ENCODE assay signal across 1 cellular context in the genomic region with DNA sequence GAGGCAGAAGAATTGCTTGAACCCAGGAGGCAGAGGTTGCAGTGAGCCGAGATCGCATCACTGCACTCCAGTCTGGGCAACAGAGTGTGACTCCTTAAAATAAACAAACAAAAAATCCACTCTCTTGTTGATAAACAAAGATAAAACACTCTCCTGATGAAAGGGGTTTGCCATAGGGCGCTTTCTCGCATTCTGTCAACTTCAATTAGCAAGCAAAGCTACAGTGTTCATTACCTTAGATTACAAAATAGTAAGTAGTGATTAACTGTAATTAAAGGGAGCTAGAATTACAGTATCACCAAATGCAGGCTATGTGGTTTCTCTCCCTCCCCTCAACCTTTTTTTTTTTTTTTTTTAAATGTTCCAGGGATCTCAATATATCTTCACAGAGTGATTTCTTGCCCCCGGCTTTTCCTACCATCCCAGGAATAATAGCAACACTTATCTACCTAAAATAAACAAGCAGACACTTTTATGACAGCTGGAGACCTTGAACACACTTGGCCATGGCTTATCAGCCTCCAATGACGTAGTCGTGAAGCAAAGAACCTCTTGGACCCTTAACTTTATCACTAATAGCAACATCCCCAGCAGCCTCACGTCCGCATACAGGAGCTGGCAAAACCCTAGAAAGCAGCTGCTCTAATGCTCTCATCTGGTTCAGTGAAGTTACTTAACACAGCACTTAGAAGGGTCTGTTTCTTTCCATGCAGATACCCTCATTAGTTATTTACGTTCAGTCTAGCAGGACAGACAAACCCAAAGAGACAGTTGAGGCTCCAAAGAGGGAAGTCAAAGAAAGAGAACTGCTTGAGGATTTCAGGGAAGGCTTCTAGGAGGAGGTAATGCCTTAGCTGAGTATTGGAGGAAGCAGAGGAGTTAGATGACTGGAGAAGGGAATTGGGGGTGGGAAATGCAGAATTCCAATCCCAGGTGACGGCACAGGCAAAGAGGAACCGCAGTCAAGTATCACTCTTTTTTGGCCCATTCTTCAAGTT.
TF ChIP-seq lines count a peak whose summit lies in the region.

No MANE protein-coding gene starts in this region.

TF ChIP-seq in HEK293, 187 proteins besides CTCF, POLR2A, EP300 and RAD21 (continued from another document and continues in another):
- TF ChIP-seq, protein P1, sequence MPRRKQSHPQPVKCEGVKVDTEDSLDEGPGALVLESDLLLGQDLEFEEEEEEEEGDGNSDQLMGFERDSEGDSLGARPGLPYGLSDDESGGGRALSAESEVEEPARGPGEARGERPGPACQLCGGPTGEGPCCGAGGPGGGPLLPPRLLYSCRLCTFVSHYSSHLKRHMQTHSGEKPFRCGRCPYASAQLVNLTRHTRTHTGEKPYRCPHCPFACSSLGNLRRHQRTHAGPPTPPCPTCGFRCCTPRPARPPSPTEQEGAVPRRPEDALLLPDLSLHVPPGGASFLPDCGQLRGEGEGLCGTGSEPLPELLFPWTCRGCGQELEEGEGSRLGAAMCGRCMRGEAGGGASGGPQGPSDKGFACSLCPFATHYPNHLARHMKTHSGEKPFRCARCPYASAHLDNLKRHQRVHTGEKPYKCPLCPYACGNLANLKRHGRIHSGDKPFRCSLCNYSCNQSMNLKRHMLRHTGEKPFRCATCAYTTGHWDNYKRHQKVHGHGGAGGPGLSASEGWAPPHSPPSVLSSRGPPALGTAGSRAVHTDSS (tag by site-specific recombination; IDR thresholded peaks at IDR 0.05), result 0 out of 2 replicates have a peak, but pooled peaks have one; percentile 34
- no peak for TF ChIP-seq ZNF707 (tag by site-specific recombination; IDR thresholded peaks at IDR 0.05)
- TF ChIP-seq KLF9 (tag by site-specific recombination; IDR thresholded peaks at IDR 0.05; ENCODE audit: low read depth), result peak; percentile 44; the same call in 1 of the 2 replicates
- peak; percentile 99 for TF ChIP-seq ZNF391 (tag by site-specific recombination; IDR thresholded peaks at IDR 0.05; ENCODE audit: borderline replicate concordance, low read depth)
- TF ChIP-seq, protein P2, sequence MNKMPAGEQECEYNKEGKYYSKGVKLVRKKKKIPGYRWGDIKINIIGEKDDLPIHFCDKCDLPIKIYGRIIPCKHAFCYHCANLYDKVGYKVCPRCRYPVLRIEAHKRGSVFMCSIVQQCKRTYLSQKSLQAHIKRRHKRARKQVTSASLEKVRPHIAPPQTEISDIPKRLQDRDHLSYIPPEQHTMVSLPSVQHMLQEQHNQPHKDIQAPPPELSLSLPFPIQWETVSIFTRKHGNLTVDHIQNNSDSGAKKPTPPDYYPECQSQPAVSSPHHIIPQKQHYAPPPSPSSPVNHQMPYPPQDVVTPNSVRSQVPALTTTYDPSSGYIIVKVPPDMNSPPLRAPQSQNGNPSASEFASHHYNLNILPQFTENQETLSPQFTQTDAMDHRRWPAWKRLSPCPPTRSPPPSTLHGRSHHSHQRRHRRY (tag by site-specific recombination; IDR thresholded peaks at IDR 0.05), result peak; percentile 49; the same call in 1 of the 2 replicates
- peak; percentile 98 for TF ChIP-seq FEZF1 (tag by site-specific recombination; IDR thresholded peaks at IDR 0.05)
- peak; percentile 100 for TF ChIP-seq ZNF843 (tag by site-specific recombination; IDR thresholded peaks at IDR 0.05)
- TF ChIP-seq ZNF544 (tag by site-specific recombination; IDR thresholded peaks at IDR 0.05), result no peak
- TF ChIP-seq ZFP69B (tag by site-specific recombination; IDR thresholded peaks at IDR 0.05), result peak; percentile 77
- TF ChIP-seq ZNF394 (tag by site-specific recombination; IDR thresholded peaks at IDR 0.05; ENCODE audit: borderline replicate concordance), result peak; percentile 80
- TF ChIP-seq ZNF2 (tag by site-specific recombination; IDR thresholded peaks at IDR 0.05), result 0 out of 2 replicates have a peak, but pooled peaks have one; percentile 64
- TF ChIP-seq ZXDB (tag by site-specific recombination; IDR thresholded peaks at IDR 0.05), result peak; percentile 99
- 0 out of 2 replicates have a peak, but pooled peaks have one; percentile 51 for TF ChIP-seq MZF1 (tag by site-specific recombination; IDR thresholded peaks at IDR 0.05; ENCODE audit: borderline replicate concordance)
- TF ChIP-seq ZNF571 (tag by site-specific recombination; IDR thresholded peaks at IDR 0.05), result no peak
- TF ChIP-seq, protein P3, sequence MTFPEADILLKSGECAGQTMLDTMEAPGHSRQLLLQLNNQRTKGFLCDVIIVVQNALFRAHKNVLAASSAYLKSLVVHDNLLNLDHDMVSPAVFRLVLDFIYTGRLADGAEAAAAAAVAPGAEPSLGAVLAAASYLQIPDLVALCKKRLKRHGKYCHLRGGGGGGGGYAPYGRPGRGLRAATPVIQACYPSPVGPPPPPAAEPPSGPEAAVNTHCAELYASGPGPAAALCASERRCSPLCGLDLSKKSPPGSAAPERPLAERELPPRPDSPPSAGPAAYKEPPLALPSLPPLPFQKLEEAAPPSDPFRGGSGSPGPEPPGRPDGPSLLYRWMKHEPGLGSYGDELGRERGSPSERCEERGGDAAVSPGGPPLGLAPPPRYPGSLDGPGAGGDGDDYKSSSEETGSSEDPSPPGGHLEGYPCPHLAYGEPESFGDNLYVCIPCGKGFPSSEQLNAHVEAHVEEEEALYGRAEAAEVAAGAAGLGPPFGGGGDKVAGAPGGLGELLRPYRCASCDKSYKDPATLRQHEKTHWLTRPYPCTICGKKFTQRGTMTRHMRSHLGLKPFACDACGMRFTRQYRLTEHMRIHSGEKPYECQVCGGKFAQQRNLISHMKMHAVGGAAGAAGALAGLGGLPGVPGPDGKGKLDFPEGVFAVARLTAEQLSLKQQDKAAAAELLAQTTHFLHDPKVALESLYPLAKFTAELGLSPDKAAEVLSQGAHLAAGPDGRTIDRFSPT (tag by site-specific recombination; IDR thresholded peaks at IDR 0.05), result peak; percentile 82
- 0 out of 2 replicates have a peak, but pooled peaks have one; percentile 10 for TF ChIP-seq ZNF341 (tag by site-specific recombination; IDR thresholded peaks at IDR 0.05; ENCODE audit: low read depth)
- TF ChIP-seq ZNF560 (tag by site-specific recombination; IDR thresholded peaks at IDR 0.05; ENCODE audit: borderline replicate concordance), result no peak
- TF ChIP-seq EGR2 (tag by site-specific recombination; IDR thresholded peaks at IDR 0.05; ENCODE audit: low read depth), result no peak; the same call in 1 of the 2 replicates
- TF ChIP-seq MYNN (tag by site-specific recombination; IDR thresholded peaks at IDR 0.05; ENCODE audit: borderline replicate concordance), result peak; percentile 72; the same call in 1 of the 2 replicates
- TF ChIP-seq ZBTB20 (tag by site-specific recombination; IDR thresholded peaks at IDR 0.05), result peak; percentile 21; the same call in 1 of the 2 replicates
- peak; percentile 49; the same call in 1 of the 2 replicates for TF ChIP-seq TRIM28 (IDR thresholded peaks at IDR 0.05; ENCODE audit: borderline replicate concordance, low read length)
- TF ChIP-seq ZBTB48 (tag by site-specific recombination; IDR thresholded peaks at IDR 0.05), result peak; percentile 96
- peak; percentile 97 for TF ChIP-seq HOXD13 (CRISPR knock-in tag; IDR thresholded peaks at IDR 0.05; ENCODE audit: borderline replicate concordance)
- no peak for TF ChIP-seq ZNF548 (tag by site-specific recombination; IDR thresholded peaks at IDR 0.05)
- peak; percentile 47; the same call in 1 of the 2 replicates for TF ChIP-seq ZNF600 (tag by site-specific recombination; IDR thresholded peaks at IDR 0.05)
- no peak for TF ChIP-seq ZNF155 (tag by site-specific recombination; IDR thresholded peaks at IDR 0.05)
- TF ChIP-seq, protein P4, sequence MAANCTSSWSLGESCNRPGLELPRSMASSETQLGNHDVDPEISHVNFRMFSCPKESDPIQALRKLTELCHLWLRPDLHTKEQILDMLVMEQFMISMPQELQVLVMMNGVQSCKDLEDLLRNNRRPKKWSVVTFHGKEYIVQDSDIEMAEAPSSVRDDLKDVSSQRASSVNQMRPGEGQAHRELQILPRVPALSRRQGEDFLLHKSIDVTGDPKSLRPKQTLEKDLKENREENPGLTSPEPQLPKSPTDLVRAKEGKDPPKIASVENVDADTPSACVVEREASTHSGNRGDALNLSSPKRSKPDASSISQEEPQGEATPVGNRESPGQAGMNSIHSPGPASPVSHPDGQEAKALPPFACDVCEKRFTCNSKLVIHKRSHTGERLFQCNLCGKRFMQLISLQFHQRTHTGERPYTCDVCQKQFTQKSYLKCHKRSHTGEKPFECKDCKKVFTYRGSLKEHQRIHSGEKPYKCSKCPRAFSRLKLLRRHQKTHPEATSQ (tag by site-specific recombination; IDR thresholded peaks at IDR 0.05), result 0 out of 2 replicates have a peak, but pooled peaks have one; percentile 77
- peak; percentile 63; the same call in 1 of the 2 replicates for TF ChIP-seq ZNF302 (tag by site-specific recombination; IDR thresholded peaks at IDR 0.05; ENCODE audit: low read depth)
- TF ChIP-seq ZSCAN16 (tag by site-specific recombination; IDR thresholded peaks at IDR 0.05), result peak; percentile 59; the same call in 1 of the 2 replicates
- TF ChIP-seq SP3 (tag by site-specific recombination; IDR thresholded peaks at IDR 0.05), result peak; percentile 43
- no peak for TF ChIP-seq ZNF202 (tag by site-specific recombination; IDR thresholded peaks at IDR 0.05; ENCODE audit: borderline replicate concordance)
- peak; percentile 92 for TF ChIP-seq ZNF558 (tag by site-specific recombination; IDR thresholded peaks at IDR 0.05)
- TF ChIP-seq, protein P5, sequence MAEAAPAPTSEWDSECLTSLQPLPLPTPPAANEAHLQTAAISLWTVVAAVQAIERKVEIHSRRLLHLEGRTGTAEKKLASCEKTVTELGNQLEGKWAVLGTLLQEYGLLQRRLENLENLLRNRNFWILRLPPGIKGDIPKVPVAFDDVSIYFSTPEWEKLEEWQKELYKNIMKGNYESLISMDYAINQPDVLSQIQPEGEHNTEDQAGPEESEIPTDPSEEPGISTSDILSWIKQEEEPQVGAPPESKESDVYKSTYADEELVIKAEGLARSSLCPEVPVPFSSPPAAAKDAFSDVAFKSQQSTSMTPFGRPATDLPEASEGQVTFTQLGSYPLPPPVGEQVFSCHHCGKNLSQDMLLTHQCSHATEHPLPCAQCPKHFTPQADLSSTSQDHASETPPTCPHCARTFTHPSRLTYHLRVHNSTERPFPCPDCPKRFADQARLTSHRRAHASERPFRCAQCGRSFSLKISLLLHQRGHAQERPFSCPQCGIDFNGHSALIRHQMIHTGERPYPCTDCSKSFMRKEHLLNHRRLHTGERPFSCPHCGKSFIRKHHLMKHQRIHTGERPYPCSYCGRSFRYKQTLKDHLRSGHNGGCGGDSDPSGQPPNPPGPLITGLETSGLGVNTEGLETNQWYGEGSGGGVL (tag by site-specific recombination; IDR thresholded peaks at IDR 0.05), result peak; percentile 82
- 0 out of 2 replicates have a peak, but pooled peaks have one; percentile 40 for TF ChIP-seq ZNF660 (tag by site-specific recombination; IDR thresholded peaks at IDR 0.05)
- TF ChIP-seq ZNF324 (tag by site-specific recombination; IDR thresholded peaks at IDR 0.05), result peak; percentile 69
- TF ChIP-seq ZNF654 (tag by site-specific recombination; IDR thresholded peaks at IDR 0.05; ENCODE audit: low read depth), result peak; percentile 26
- TF ChIP-seq, protein P6, sequence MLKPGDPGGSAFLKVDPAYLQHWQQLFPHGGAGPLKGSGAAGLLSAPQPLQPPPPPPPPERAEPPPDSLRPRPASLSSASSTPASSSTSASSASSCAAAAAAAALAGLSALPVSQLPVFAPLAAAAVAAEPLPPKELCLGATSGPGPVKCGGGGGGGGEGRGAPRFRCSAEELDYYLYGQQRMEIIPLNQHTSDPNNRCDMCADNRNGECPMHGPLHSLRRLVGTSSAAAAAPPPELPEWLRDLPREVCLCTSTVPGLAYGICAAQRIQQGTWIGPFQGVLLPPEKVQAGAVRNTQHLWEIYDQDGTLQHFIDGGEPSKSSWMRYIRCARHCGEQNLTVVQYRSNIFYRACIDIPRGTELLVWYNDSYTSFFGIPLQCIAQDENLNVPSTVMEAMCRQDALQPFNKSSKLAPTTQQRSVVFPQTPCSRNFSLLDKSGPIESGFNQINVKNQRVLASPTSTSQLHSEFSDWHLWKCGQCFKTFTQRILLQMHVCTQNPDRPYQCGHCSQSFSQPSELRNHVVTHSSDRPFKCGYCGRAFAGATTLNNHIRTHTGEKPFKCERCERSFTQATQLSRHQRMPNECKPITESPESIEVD (tag by site-specific recombination; IDR thresholded peaks at IDR 0.05), result peak; percentile 96
- peak; percentile 97 for TF ChIP-seq TCF7L2 (IDR thresholded peaks at IDR 0.05; ENCODE audit: borderline replicate concordance, low read depth, low read length)
- no peak for TF ChIP-seq ZNF837 (tag by site-specific recombination; IDR thresholded peaks at IDR 0.05)
- TF ChIP-seq, protein P7, sequence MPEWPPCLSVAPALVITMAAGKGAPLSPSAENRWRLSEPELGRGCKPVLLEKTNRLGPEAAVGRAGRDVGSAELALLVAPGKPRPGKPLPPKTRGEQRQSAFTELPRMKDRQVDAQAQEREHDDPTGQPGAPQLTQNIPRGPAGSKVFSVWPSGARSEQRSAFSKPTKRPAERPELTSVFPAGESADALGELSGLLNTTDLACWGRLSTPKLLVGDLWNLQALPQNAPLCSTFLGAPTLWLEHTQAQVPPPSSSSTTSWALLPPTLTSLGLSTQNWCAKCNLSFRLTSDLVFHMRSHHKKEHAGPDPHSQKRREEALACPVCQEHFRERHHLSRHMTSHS (tag by site-specific recombination; IDR thresholded peaks at IDR 0.05), result peak; percentile 78; the same call in 1 of the 2 replicates
- TF ChIP-seq ZNF610 (tag by site-specific recombination; IDR thresholded peaks at IDR 0.05; ENCODE audit: borderline replicate concordance), result peak; percentile 83; the same call in 1 of the 2 replicates
- TF ChIP-seq, protein P8, sequence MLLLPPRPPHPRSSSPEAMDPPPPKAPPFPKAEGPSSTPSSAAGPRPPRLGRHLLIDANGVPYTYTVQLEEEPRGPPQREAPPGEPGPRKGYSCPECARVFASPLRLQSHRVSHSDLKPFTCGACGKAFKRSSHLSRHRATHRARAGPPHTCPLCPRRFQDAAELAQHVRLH (tag by site-specific recombination; IDR thresholded peaks at IDR 0.05), result peak; percentile 97
- peak; percentile 100 for TF ChIP-seq WT1 (tag by site-specific recombination; IDR thresholded peaks at IDR 0.05)
- peak; percentile 49 for TF ChIP-seq ZNF664 (tag by site-specific recombination; IDR thresholded peaks at IDR 0.05)
- TF ChIP-seq ZSCAN30 (tag by site-specific recombination; IDR thresholded peaks at IDR 0.05), result peak; percentile 85; the same call in 1 of the 2 replicates
- TF ChIP-seq ZNF621 (tag by site-specific recombination; IDR thresholded peaks at IDR 0.05), result no peak
- TF ChIP-seq REPIN1 (tag by site-specific recombination; IDR thresholded peaks at IDR 0.05; ENCODE audit: low read depth), result peak; percentile 74; the same call in 1 of the 2 replicates
- TF ChIP-seq ZIC2 (tag by site-specific recombination; IDR thresholded peaks at IDR 0.05), result peak; percentile 71; the same call in 1 of the 2 replicates
- TF ChIP-seq, protein P9, sequence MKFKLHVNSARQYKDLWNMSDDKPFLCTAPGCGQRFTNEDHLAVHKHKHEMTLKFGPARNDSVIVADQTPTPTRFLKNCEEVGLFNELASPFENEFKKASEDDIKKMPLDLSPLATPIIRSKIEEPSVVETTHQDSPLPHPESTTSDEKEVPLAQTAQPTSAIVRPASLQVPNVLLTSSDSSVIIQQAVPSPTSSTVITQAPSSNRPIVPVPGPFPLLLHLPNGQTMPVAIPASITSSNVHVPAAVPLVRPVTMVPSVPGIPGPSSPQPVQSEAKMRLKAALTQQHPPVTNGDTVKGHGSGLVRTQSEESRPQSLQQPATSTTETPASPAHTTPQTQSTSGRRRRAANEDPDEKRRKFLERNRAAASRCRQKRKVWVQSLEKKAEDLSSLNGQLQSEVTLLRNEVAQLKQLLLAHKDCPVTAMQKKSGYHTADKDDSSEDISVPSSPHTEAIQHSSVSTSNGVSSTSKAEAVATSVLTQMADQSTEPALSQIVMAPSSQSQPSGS (tag by site-specific recombination; IDR thresholded peaks at IDR 0.05; ENCODE audit: low read depth), result peak; percentile 94
- peak; percentile 45 for TF ChIP-seq SP2 (tag by site-specific recombination; IDR thresholded peaks at IDR 0.05)
